In genomic region chr20:14334306-14334930, GRCh38 we compare ENCODE assay signal across 8 cellular contexts. TPM values are rescaled to one million over a fixed set of nuclear protein-coding genes. Genes with fewer than 3 reads are reported as not detected.
DNase-seq lines count a peak whose midpoint lies in the region; ATAC-seq and TF ChIP-seq lines count a peak whose summit lies in the region.

No MANE protein-coding gene starts in this region.

- no peak for ATAC-seq in GM18868 (IDR thresholded peaks at IDR 0.05; ENCODE audit: unreplicated experiment)

- H3K4me3 Mint-ChIP-seq in glutamatergic neuron (ENCODE audit: unreplicated experiment) = peak overlapping the region; percentile 78

- DNase-seq in AG08395 (ENCODE audit: low spot score) (peak; percentile 51), HT-29 (ENCODE audit: low spot score) (peak; percentile 69), SHP77 treated with DMSO at 0.1 percent for 48 hours (lab: John Stamatoyannopoulos, UW) (peak; percentile 41), glutamatergic neuron (peak; percentile 63), skeletal muscle cell (ENCODE audit: low read depth) (peak; percentile 45), NCI-H1930 (lab: John Stamatoyannopoulos, UW) (no peak)
- DNase-seq in NK-92 treated with Interleukin-12 subunit alpha and Interleukin-12 subunit beta, amount 100 ng/mL, for 24 hours (lab: John Stamatoyannopoulos, UW) = no peak

- peaks cover 2% of the 10 kb centered on the region for H3K9me3 Mint-ChIP-seq in glutamatergic neuron (ENCODE audit: unreplicated experiment)

- peak; percentile 45 for TF ChIP-seq CTCF in glutamatergic neuron (IDR thresholded peaks at IDR 0.05; ENCODE audit: partially characterized antibody, unreplicated experiment)

- peak overlapping the region; percentile 0 for H3K27ac Mint-ChIP-seq in glutamatergic neuron (ENCODE audit: unreplicated experiment)

- no peaks in the 10 kb centered on the region for H3K27me3 Mint-ChIP-seq in glutamatergic neuron (ENCODE audit: unreplicated experiment)

- peak overlapping the region; percentile 12 for H3K4me3 ChIP-seq in skeletal muscle cell (ENCODE audit: low read depth, low read length)

- H3K36me3 Mint-ChIP-seq in glutamatergic neuron (ENCODE audit: unreplicated experiment) = no peaks in the 10 kb centered on the region

- H3K4me1 Mint-ChIP-seq in glutamatergic neuron (ENCODE audit: low read depth, unreplicated experiment) = peaks cover 23% of the 10 kb centered on the region

RNA-seq across cellular contexts. Expression of gene FLRT3, which starts 3.0 kb away (rescaled TPM):
- 5.0 TPM in 2 replicates for total RNA-seq in HT-29 (2014; rRNA removed; shearing (Covaris generic))
- 5.7 TPM for total RNA-seq in glutamatergic neuron (ENCODE audit: unreplicated experiment)

Comparison
In these comparisons a context has a peak if more than half of its experiments do, and no peak if none do; other contexts are left out.
1. DNase-seq: peak in AG08395 (single experiment), HT-29 (single experiment), SHP77 treated with DMSO at 0.1 percent for 48 hours (single experiment), glutamatergic neuron (single experiment) and skeletal muscle cell (single experiment); none in NK-92 treated with Interleukin-12 subunit alpha and Interleukin-12 subunit beta, amount 100 ng/mL, for 24 hours (single experiment) and NCI-H1930 (0 of 2).